Comparison of ENCODE assay signal across 12 cellular contexts in genomic region chr21:42077685-42078238, GRCh38. TPM values are rescaled to one million over a fixed set of nuclear protein-coding genes. Genes with fewer than 3 reads are reported as not detected.
DNase-seq lines count a peak whose midpoint lies in the region; ATAC-seq and TF ChIP-seq lines count a peak whose summit lies in the region.
"Not testable (repeated sequence)": the region's sequence is repeated elsewhere in the genome, so short reads cannot be mapped to it uniquely, and the experiment has no call there.
"Had no signal": no experiment of that assay in that cellular context is flagged by ENCODE, and none has a peak within 500 bp of the region (broad histone marks: within the 10 kb centered on the region; RNA-seq: fewer than 3 reads in every experiment).

No MANE protein-coding gene starts in this region.

- POLR2A ChIA-PET in activated B cell treated with CpG ODN at 0.5 μM for 24 hours (lab: Charles Lee): interaction anchor here (0.7 kb wide), 1 partner anchor 116 kb away, joined by 3 read pairs; no protein-coding TSS in a partner anchor

- TF ChIP-seq CTCF in activated B cell treated with CpG ODN at 0.5 μM for 24 hours (IDR thresholded peaks at IDR 0.05): not testable (repeated sequence)

- H3K4me3 Mint-ChIP-seq in activated B cell treated with CpG ODN at 0.5 μM for 24 hours: peak overlapping the region; percentile 17
- not testable (repeated sequence) for H3K4me3 Mint-ChIP-seq in stimulated activated effector memory CD8-positive, alpha-beta T cell treated with anti-CD3 and anti-CD28 coated beads, Interleukin-12 subunit alpha, Interleukin-12 subunit beta, amount 100 ng/mL, for 72 hours

- peaks cover 39% of the 10 kb centered on the region for H3K4me1 Mint-ChIP-seq in activated B cell treated with CpG ODN at 0.5 μM for 24 hours
- H3K4me1 Mint-ChIP-seq in stimulated activated effector memory CD8-positive, alpha-beta T cell treated with anti-CD3 and anti-CD28 coated beads, Interleukin-12 subunit alpha, Interleukin-12 subunit beta, amount 100 ng/mL, for 72 hours: peaks cover 16% of the 10 kb centered on the region

- peak; percentile 87 for ATAC-seq in GM18498 (IDR thresholded peaks at IDR 0.05; ENCODE audit: unreplicated experiment)
- ATAC-seq in GM19035 (IDR thresholded peaks at IDR 0.05; ENCODE audit: unreplicated experiment): peak; percentile 82
- peak; percentile 87 for ATAC-seq in GM21381 (IDR thresholded peaks at IDR 0.05; ENCODE audit: unreplicated experiment)
- ATAC-seq in HG02642 (IDR thresholded peaks at IDR 0.05; ENCODE audit: poor library complexity, unreplicated experiment): peak; percentile 78
- peak; percentile 86 for ATAC-seq in HG03095 (IDR thresholded peaks at IDR 0.05; ENCODE audit: unreplicated experiment)
- ATAC-seq in HG03520 (IDR thresholded peaks at IDR 0.05; ENCODE audit: unreplicated experiment): peak; percentile 88
- ATAC-seq in activated B cell treated with CpG ODN at 0.5 μM for 24 hours (ENCODE audit: low read depth): peak; percentile 84
- ATAC-seq in stimulated activated effector memory CD8-positive, alpha-beta T cell treated with anti-CD3 and anti-CD28 coated beads, Interleukin-12 subunit alpha, Interleukin-12 subunit beta, amount 100 ng/mL, for 72 hours: peak; percentile 70

- DNase-seq in activated B cell treated with CpG ODN at 0.5 μM for 24 hours; stimulated activated effector memory CD8-positive, alpha-beta T cell treated with anti-CD3 and anti-CD28 coated beads, Interleukin-12 subunit alpha, Interleukin-12 subunit beta, amount 100 ng/mL, for 72 hours (ENCODE audit: low spot score in 2 of 2): not testable (repeated sequence)

- intact Hi-C loops in activated B cell treated with CpG ODN at 0.5 μM for 24 hours (cut with micrococcal nuclease): not testable (repeated sequence)

- not testable (repeated sequence) for H3K27me3 Mint-ChIP-seq in activated B cell treated with CpG ODN at 0.5 μM for 24 hours

- H3K36me3 Mint-ChIP-seq in activated B cell treated with CpG ODN at 0.5 μM for 24 hours (ENCODE audit: low read depth); stimulated activated effector memory CD8-positive, alpha-beta T cell treated with anti-CD3 and anti-CD28 coated beads, Interleukin-12 subunit alpha, Interleukin-12 subunit beta, amount 100 ng/mL, for 72 hours: not testable (repeated sequence)

- not testable (repeated sequence) for H3K9me3 Mint-ChIP-seq in activated B cell treated with CpG ODN at 0.5 μM for 24 hours; stimulated activated effector memory CD8-positive, alpha-beta T cell treated with anti-CD3 and anti-CD28 coated beads, Interleukin-12 subunit alpha, Interleukin-12 subunit beta, amount 100 ng/mL, for 72 hours

- CTCF ChIA-PET in activated B cell treated with CpG ODN at 0.5 μM for 24 hours (lab: Charles Lee): not testable (repeated sequence)

- not testable (repeated sequence) for H3K27ac Mint-ChIP-seq in activated B cell treated with CpG ODN at 0.5 μM for 24 hours; stimulated activated effector memory CD8-positive, alpha-beta T cell treated with anti-CD3 and anti-CD28 coated beads, Interleukin-12 subunit alpha, Interleukin-12 subunit beta, amount 100 ng/mL, for 72 hours

RNA-seq across cellular contexts. Expression of gene UMODL1, which starts 6.6 kb away (rescaled TPM):
- 0.04 TPM in 1 of 2 replicates, not detected in the other for total RNA-seq in activated B cell treated with CpG ODN at 0.5 μM for 24 hours
- total RNA-seq: H9, HT1080, LHCN-M2, myocyte had no signal
